Comparison of ENCODE assay signal across 14 cellular contexts in the genomic region with DNA sequence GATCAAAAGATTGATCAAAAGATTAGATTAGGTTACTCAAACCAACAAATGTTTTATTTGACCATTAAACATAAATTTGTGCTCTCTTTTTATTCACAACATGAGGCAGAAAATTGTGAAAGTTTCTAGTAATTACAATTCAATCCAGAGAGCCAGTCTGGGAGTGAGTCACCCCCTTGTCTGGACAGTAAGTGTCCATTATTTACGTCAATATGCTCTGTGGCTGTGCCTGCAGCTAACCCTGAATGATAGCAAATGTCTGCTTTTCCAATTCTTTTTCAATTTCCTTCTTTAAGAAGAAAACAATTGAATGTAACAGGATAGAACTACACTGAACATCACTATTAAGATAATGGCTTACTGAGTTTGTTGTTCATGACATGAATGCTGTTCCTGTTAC. TPM values are rescaled to one million over a fixed set of nuclear protein-coding genes. Genes with fewer than 3 reads are reported as not detected.
DNase-seq lines count a peak whose midpoint lies in the region; ATAC-seq and TF ChIP-seq lines count a peak whose summit lies in the region.
"Had no signal": no experiment of that assay in that cellular context is flagged by ENCODE, and none has a peak within 500 bp of the region (broad histone marks: within the 10 kb centered on the region; RNA-seq: fewer than 3 reads in every experiment).

No MANE protein-coding gene starts in this region.

- ATAC-seq in HG02938 (IDR thresholded peaks at IDR 0.05; ENCODE audit: unreplicated experiment): no peak
- ATAC-seq: activated T-cell treated with anti-CD3 and anti-CD28 coated beads, Interleukin-2, amount 50 U/mL, for 72 hours; stimulated activated naive CD8-positive, alpha-beta T cell treated with anti-CD3 and anti-CD28 coated beads, Interleukin-15, amount 100 ng/mL, for 72 hours had no signal

- POLR2A ChIA-PET in RWPE1 (lab: Yijun Ruan, JAX; ENCODE audit: low non-redundant PET): no interaction called here

- H4K20me1 ChIP-seq in fibroblast of lung (ENCODE audit: control insufficient read depth, extremely low read depth, insufficient read depth, low read length): no peaks in the 10 kb centered on the region

- H3K27me3 ChIP-seq in fibroblast of lung (ENCODE audit: control insufficient read depth, insufficient read depth, low read length): no peaks in the 10 kb centered on the region

- TF ChIP-seq CTCF in RWPE1 (conservative IDR thresholded peaks at IDR 0.05; ENCODE audit: low read depth) (no peak), fibroblast of lung (conservative IDR thresholded peaks at IDR 0.05 in 1 of 2, IDR thresholded peaks at IDR 0.05 in 1 of 2; ENCODE audit: low read depth in 1 of 2, low read length in 2 of 2) (no peak)

- DNase-seq in ELR (ENCODE audit: low read depth) (peak; percentile 87), RWPE1 (ENCODE audit: low spot score) (peak; percentile 13), fibroblast of lung (ENCODE audit: low read depth in 2 of 2) (peak; percentile 80 to 91), renal cortical epithelial cell (ENCODE audit: low read depth) (peak; percentile 66), amygdala (lab: John Stamatoyannopoulos, UW) (no peak), NCI-H1105 (lab: John Stamatoyannopoulos, UW) (no peak), globus pallidus (ENCODE audit: low spot score) (no peak)
- DNase-seq: activated T-cell treated with anti-CD3 and anti-CD28 coated beads, Interleukin-2, amount 50 U/mL, for 72 hours; caudate nucleus; stimulated activated CD4-positive, alpha-beta T cell treated with anti-CD3 and anti-CD28 coated beads, Interleukin-2, amount 100 ng/mL, for 24 hours; stimulated activated naive CD8-positive, alpha-beta T cell treated with anti-CD3 and anti-CD28 coated beads, Interleukin-15, amount 100 ng/mL, for 72 hours had no signal

- H3K36me3 ChIP-seq in fibroblast of lung (ENCODE audit: control insufficient read depth, insufficient read depth, low read length): no peaks in the 10 kb centered on the region

- H3K9me3 ChIP-seq in fibroblast of lung (ENCODE audit: control insufficient read depth, insufficient read depth, low read depth, low read length): no peaks in the 10 kb centered on the region

- no peak overlapping the region for H2AFZ ChIP-seq in fibroblast of lung (ENCODE audit: low read length)

- H3K9ac ChIP-seq in fibroblast of lung (ENCODE audit: insufficient read depth, low read length): no peak overlapping the region

- CTCF ChIA-PET in RWPE1 (lab: Yijun Ruan, JAX): no interaction called here

- H3K27ac ChIP-seq in RWPE1 (no peak overlapping the region), fibroblast of lung (ENCODE audit: insufficient read depth, low read length) (no peak overlapping the region)

- peaks cover 11% of the 10 kb centered on the region for H3K4me1 ChIP-seq in fibroblast of lung (ENCODE audit: control insufficient read depth, extremely low read depth, insufficient read depth, low read length)

- no peak overlapping the region for H3K4me2 ChIP-seq in fibroblast of lung (ENCODE audit: extremely low read depth, insufficient read depth, low read length)

- no peak overlapping the region for H3K4me3 ChIP-seq in fibroblast of lung (replicated peaks in 1 of 4; ENCODE audit: control extremely low read depth in 1 of 4, insufficient read depth in 1 of 4, low read depth in 3 of 4, low read length in 4 of 4)

- H3K79me2 ChIP-seq in fibroblast of lung (ENCODE audit: control insufficient read depth, insufficient read depth, low read length): no peaks in the 10 kb centered on the region

RNA-seq across cellular contexts. Expression of gene GNG11, which starts 27.9 kb away (rescaled TPM):
- total RNA-seq in fibroblast of lung: 9.0 and 27.2 TPM in 2 replicates
- 23.1 and 46.1 TPM in 2 replicates for polyA plus RNA-seq in fibroblast of lung
- polyA plus RNA-seq in fibroblast of lung (2012): 37.7 and 63.8 TPM in 2 replicates
- polyA minus RNA-seq in fibroblast of lung (ENCODE audit: low replicate concordance): 0.59 and 2.2 TPM in 2 replicates
- total RNA-seq in renal cortical epithelial cell: 26.0 and 35.1 TPM in 2 replicates
- total RNA-seq: activated T-cell treated with anti-CD3 and anti-CD28 coated beads, Interleukin-2, amount 50 U/mL, for 72 hours had no signal

RNA-seq across cellular contexts. Expression of gene GNGT1, which starts 43.1 kb away (rescaled TPM):
- total RNA-seq in fibroblast of lung: not detected in 2 replicates
- not detected in 2 replicates for polyA plus RNA-seq in fibroblast of lung
- polyA plus RNA-seq in fibroblast of lung (2012): not detected in 2 replicates
- polyA minus RNA-seq in fibroblast of lung (ENCODE audit: low replicate concordance): not detected in 2 replicates
- total RNA-seq in renal cortical epithelial cell: 0.05 TPM in 1 of 2 replicates, not detected in the other
- total RNA-seq: activated T-cell treated with anti-CD3 and anti-CD28 coated beads, Interleukin-2, amount 50 U/mL, for 72 hours; liver; osteocyte had no signal
- polyA plus RNA-seq: liver had no signal

RNA-seq across cellular contexts. Expression of gene BET1, which starts 54.7 kb away (rescaled TPM):
- total RNA-seq in fibroblast of lung (28.0 and 40.3 TPM in 2 replicates), renal cortical epithelial cell (55.0 and 63.0 TPM in 2 replicates)
- polyA plus RNA-seq in fibroblast of lung: 33.7 and 52.5 TPM in 2 replicates
- 20.9 and 33.7 TPM in 2 replicates for polyA plus RNA-seq in fibroblast of lung (2012)
- polyA minus RNA-seq in fibroblast of lung (ENCODE audit: low replicate concordance): 1.6 and 8.0 TPM in 2 replicates

RNA-seq across cellular contexts. Expression of gene TFPI2, which starts 58.9 kb away (rescaled TPM):
- 1.5 and 14.4 TPM in 2 replicates for total RNA-seq in fibroblast of lung
- polyA plus RNA-seq in fibroblast of lung: 57.6 and 76.0 TPM in 2 replicates
- 58.9 and 71.5 TPM in 2 replicates for polyA plus RNA-seq in fibroblast of lung (2012)
- 35.6 and 44.9 TPM in 2 replicates for polyA minus RNA-seq in fibroblast of lung (ENCODE audit: low replicate concordance)
- 22.7 and 65.1 TPM in 2 replicates for total RNA-seq in renal cortical epithelial cell

Comparison
In these comparisons a context has a peak if more than half of its experiments do, and no peak if none do; other contexts are left out.
1. DNase-seq: peak in ELR (single experiment), RWPE1 (single experiment), fibroblast of lung (2 of 2) and renal cortical epithelial cell (single experiment); none in amygdala (0 of 56), NCI-H1105 (single experiment) and globus pallidus (single experiment).